In genomic region chr18:1446765-1447164, GRCh38 we compare ENCODE assay signal across 35 cellular contexts.
DNase-seq lines count a peak whose midpoint lies in the region; ATAC-seq, FAIRE-seq and TF ChIP-seq lines count a peak whose summit lies in the region.
"Had no signal": no experiment of that assay in that cellular context is flagged by ENCODE, and none has a peak within 500 bp of the region (broad histone marks: within the 10 kb centered on the region; RNA-seq: fewer than 3 reads in every experiment).

No MANE protein-coding gene starts in this region.

- TF ChIP-seq RAD21 in HepG2 (CRISPR knock-in tag; IDR thresholded peaks at IDR 0.05) = no peak
- TF ChIP-seq RAD21 in A549 (conservative IDR thresholded peaks at IDR 0.05 in 1 of 2, IDR thresholded peaks at IDR 0.05 in 1 of 2) = no peak
- no peak for TF ChIP-seq RAD21 in K562 (CRISPR knock-in tag; conservative IDR thresholded peaks at IDR 0.05 in 1 of 2, IDR thresholded peaks at IDR 0.05 in 1 of 2)

- no peak overlapping the region for H3K4me3 Mint-ChIP-seq in Caco-2 (ENCODE audit: unreplicated experiment)
- H3K4me3 Mint-ChIP-seq: B cell; CD14-positive monocyte; CD4-positive, alpha-beta memory T cell; CD4-positive, alpha-beta T cell; CD4-positive, CD25-positive, alpha-beta regulatory T cell; CD8-positive, alpha-beta memory T cell; CD8-positive, alpha-beta T cell had no signal

- H3K9me3 ChIP-seq in HepG2 (ENCODE audit: low read length) (no peaks in the 10 kb centered on the region; the same call in 1 of the 2 replicates), right lobe of liver (no peaks in the 10 kb centered on the region), A549 (no peaks in the 10 kb centered on the region), K562 (replicated peaks; ENCODE audit: control insufficient read depth, insufficient read depth, low read depth, low read length) (no peaks in the 10 kb centered on the region), Caco-2 (no peaks in the 10 kb centered on the region; the same call in 1 of the 2 replicates)
- H3K9me3 ChIP-seq: BE2C, BLaER1 had no signal

- ATAC-seq in HepG2 (no peak), right lobe of liver (no peak), A549 (no peak), K562 (no peak)
- ATAC-seq: CD8-positive, alpha-beta T cell had no signal

- TF ChIP-seq EP300 in HepG2 (IDR thresholded peaks at IDR 0.05; ENCODE audit: low read depth in 2 of 2, low read length in 2 of 2) (no peak), HepG2 (CRISPR knock-in tag; IDR thresholded peaks at IDR 0.05; ENCODE audit: borderline replicate concordance) (no peak), A549 (IDR thresholded peaks at IDR 0.05) (no peak), K562 (IDR thresholded peaks at IDR 0.05; ENCODE audit: low read length) (no peak)

- TF ChIP-seq POLR2A in HepG2 (IDR thresholded peaks at IDR 0.05; ENCODE audit: insufficient read depth in 1 of 2, low read depth in 2 of 2, low read length in 2 of 2) (no peak), right lobe of liver (IDR thresholded peaks at IDR 0.05) (no peak), A549 (IDR thresholded peaks at IDR 0.05; ENCODE audit: low read length) (no peak), K562 (conservative IDR thresholded peaks at IDR 0.05) (no peak)

- H2AFZ ChIP-seq in HepG2 (ENCODE audit: low read length) (no peak overlapping the region), K562 (ENCODE audit: low read depth, low read length) (no peak overlapping the region)

- H3K9me1 ChIP-seq in K562 (ENCODE audit: control insufficient read depth, insufficient read depth, low read length) = no peaks in the 10 kb centered on the region

- no peak for TF ChIP-seq CTCF in HepG2 (CRISPR knock-in tag; IDR thresholded peaks at IDR 0.05)
- no peak for TF ChIP-seq CTCF in right lobe of liver (IDR thresholded peaks at IDR 0.05)
- no peak for TF ChIP-seq CTCF in A549 (IDR thresholded peaks at IDR 0.05)
- TF ChIP-seq CTCF in D721Med (IDR thresholded peaks at IDR 0.05; ENCODE audit: insufficient read depth, missing control alignments) = no peak
- no peak for TF ChIP-seq CTCF in K562 (IDR thresholded peaks at IDR 0.05 in 2 of 3, conservative IDR thresholded peaks at IDR 0.05 in 1 of 3; ENCODE audit: insufficient read depth in 2 of 3, low read depth in 1 of 3, low read length in 3 of 3)
- TF ChIP-seq CTCF in Caco-2 (IDR thresholded peaks at IDR 0.05; ENCODE audit: insufficient read depth in 1 of 2, low read depth in 1 of 2, low read length in 1 of 2, severe bottlenecking in 1 of 2, unreplicated experiment in 1 of 2) = no peak

- no peaks in the 10 kb centered on the region; a peak in 1 of 5 replicates for H3K27me3 ChIP-seq in HepG2 (ENCODE audit: control insufficient read depth in 1 of 2, insufficient read depth in 2 of 2, low read length in 2 of 2)
- H3K27me3 ChIP-seq in right lobe of liver = no peaks in the 10 kb centered on the region
- H3K27me3 ChIP-seq in K562 (ENCODE audit: control insufficient read depth in 2 of 2, insufficient read depth in 2 of 2, low read length in 2 of 2) = no peaks in the 10 kb centered on the region
- no peaks in the 10 kb centered on the region for H3K27me3 ChIP-seq in Caco-2 (replicated peaks; ENCODE audit: control insufficient read depth, insufficient read depth, low read length)
- H3K27me3 ChIP-seq: BE2C; BLaER1; BLaER1 treated with 17β-estradiol and CSF1 and Interleukin-3, amounts not matched to agents 10 nM and 100 nM had no signal

- no TSS peak for BruUV-seq in HepG2 (replicated peaks; lab: Mats Ljungman, UMichigan)
- no TSS peak for BruUV-seq in K562 (replicated peaks; lab: Mats Ljungman, UMichigan)
- BruUV-seq in Caco-2 (replicated peaks; lab: Mats Ljungman, UMichigan) = no TSS peak

- no peaks in the 10 kb centered on the region for H3K36me3 ChIP-seq in HepG2 (replicated peaks in 1 of 2; ENCODE audit: control insufficient read depth in 1 of 2, insufficient read depth in 2 of 2, low read length in 2 of 2)
- H3K36me3 ChIP-seq in right lobe of liver = no peaks in the 10 kb centered on the region
- no peaks in the 10 kb centered on the region for H3K36me3 ChIP-seq in K562 (ENCODE audit: control insufficient read depth, insufficient read depth, low read length)
- no peaks in the 10 kb centered on the region for H3K36me3 ChIP-seq in Caco-2 (ENCODE audit: control insufficient read depth, insufficient read depth, low read length)
- H3K36me3 ChIP-seq: BE2C; BLaER1; BLaER1 treated with 17β-estradiol and CSF1 and Interleukin-3, amounts not matched to agents 10 nM and 100 nM had no signal

- no peak overlapping the region for H3K27ac ChIP-seq in HepG2 (ENCODE audit: extremely low read length, insufficient read depth, low read length)
- no peak overlapping the region for H3K27ac ChIP-seq in right lobe of liver
- H3K27ac ChIP-seq in A549 = no peak overlapping the region
- no peak overlapping the region for H3K27ac ChIP-seq in K562 (ENCODE audit: extremely low read depth, low read depth, low read length)
- H3K27ac ChIP-seq: 22Rv1; BLaER1; BLaER1 treated with 17β-estradiol and CSF1 and Interleukin-3, amounts not matched to agents 10 nM and 100 nM; C4-2B had no signal

- CTCF ChIA-PET in HepG2 (lab: Yijun Ruan, JAX; ENCODE audit: low intra/inter-chr PET ratio, low total read pairs) (no interaction called here), A549 (lab: Yijun Ruan, JAX) (no interaction called here), K562 (lab: Yijun Ruan, JAX; ENCODE audit: low intra/inter-chr PET ratio) (no interaction called here), Caco-2 (lab: Charles Lee) (no interaction called here)

- H3K36me3 Mint-ChIP-seq in Caco-2 (ENCODE audit: insufficient read depth, unreplicated experiment) = no peaks in the 10 kb centered on the region
- H3K36me3 Mint-ChIP-seq: CD14-positive monocyte; CD4-positive, alpha-beta memory T cell; CD4-positive, CD25-positive, alpha-beta regulatory T cell; CD8-positive, alpha-beta memory T cell; CD8-positive, alpha-beta T cell had no signal

- POLR2A ChIA-PET in HepG2 (lab: Yijun Ruan, JAX) (no interaction called here), A549 (lab: Yijun Ruan, JAX) (no interaction called here), K562 (lab: Yijun Ruan, JAX) (interaction anchor here (0.6 kb wide), 1 partner anchor 8 kb away, joined by 4 read pairs; no protein-coding TSS in a partner anchor), Caco-2 (lab: Charles Lee) (no interaction called here)

- 0% methylated on average over 1 of the region's 1 CpG for WGBS in HepG2 (ENCODE audit: low lambda C conversion rate)
- 28% methylated on average over 1 of the region's 1 CpG for WGBS in right lobe of liver (ENCODE audit: insufficient coverage, low coverage, low lambda C conversion rate, missing lambda C conversion rate)
- 0% methylated on average over 1 of the region's 1 CpG for WGBS in A549 (ENCODE audit: missing lambda C conversion rate)
- whole genome bisulfite sequencing in K562 (ENCODE audit: insufficient coverage, low coverage, missing lambda C conversion rate) = 0% methylated on average over 1 of the region's 1 CpG

- no peak overlapping the region for H3K4me2 ChIP-seq in HepG2 (ENCODE audit: low read depth, low read length)
- no peak overlapping the region for H3K4me2 ChIP-seq in A549
- H3K4me2 ChIP-seq in K562 (ENCODE audit: insufficient read depth, low read length) = no peak overlapping the region
- H3K4me2 ChIP-seq: BLaER1; BLaER1 treated with 17β-estradiol and CSF1 and Interleukin-3, amounts not matched to agents 10 nM and 100 nM had no signal

- no peak overlapping the region for H3K27ac Mint-ChIP-seq in Caco-2 (ENCODE audit: unreplicated experiment)
- H3K27ac Mint-ChIP-seq: B cell; CD14-positive monocyte; CD4-positive, alpha-beta memory T cell; CD4-positive, alpha-beta T cell; CD4-positive, CD25-positive, alpha-beta regulatory T cell; CD8-positive, alpha-beta memory T cell; CD8-positive, alpha-beta T cell had no signal

- no peaks in the 10 kb centered on the region for H3K27me3 Mint-ChIP-seq in Caco-2 (ENCODE audit: insufficient read depth, unreplicated experiment)
- H3K27me3 Mint-ChIP-seq: B cell; CD4-positive, alpha-beta memory T cell; CD4-positive, alpha-beta T cell; CD4-positive, CD25-positive, alpha-beta regulatory T cell had no signal

- DNase-seq in HepG2 (ENCODE audit: low spot score) (no peak), right lobe of liver (no peak), A549 (ENCODE audit: low read depth in 1 of 2, low spot score in 1 of 2) (no peak), D721Med (ENCODE audit: insufficient read length, low spot score) (no peak), K562 (ENCODE audit: extremely low read depth in 1 of 4, low spot score in 3 of 4) (no peak), Caco-2 (no peak), NCI-H1417 treated with DMSO at 0.1 percent for 48 hours (lab: John Stamatoyannopoulos, UW) (no peak)
- no peak for DNase-seq in NK-92 treated with Interleukin-12 subunit alpha and Interleukin-12 subunit beta, amount 100 ng/mL, for 24 hours (lab: John Stamatoyannopoulos, UW)
- DNase-seq: 8988T; ACHN; AML-193; BE2C; C1 segment of cervical spinal cord; Calu3; CD4-positive, alpha-beta memory T cell; CD4-positive, alpha-beta T cell; CD4-positive, CD25-positive, alpha-beta regulatory T cell; CD8-positive, alpha-beta memory T cell; CD8-positive, alpha-beta T cell; COR-L47; DMS 273 treated with DMSO at 0.1 percent for 48 hours; DMS153; DMS53; DMS79; DMS79 treated with DMSO at 0.1 percent for 48 hours; DND-41; EL had no signal

- intact Hi-C loops in HepG2 (cut with micrococcal nuclease; ENCODE audit: unreplicated experiment) = no loop called here
- intact Hi-C loops in right lobe of liver (cut with DNase I) = no loop called here
- intact Hi-C loops in K562 (cut with micrococcal nuclease) = no loop called here
- intact Hi-C loops in Caco-2 (cut with micrococcal nuclease; ENCODE audit: unreplicated experiment) = no loop called here

- no peaks in the 10 kb centered on the region for H3K4me1 Mint-ChIP-seq in Caco-2 (ENCODE audit: low read depth, unreplicated experiment)
- H3K4me1 Mint-ChIP-seq: B cell; CD14-positive monocyte; CD4-positive, alpha-beta memory T cell; CD8-positive, alpha-beta memory T cell had no signal

- FAIRE-seq in HepG2 (lab: Jason Lieb, UNC) = no peak
- FAIRE-seq in A549 (lab: Jason Lieb, UNC) = no peak
- peak; percentile 77 for FAIRE-seq in D721Med (lab: Jason Lieb, UNC)
- no peak for FAIRE-seq in K562 (lab: Jason Lieb, UNC)
- FAIRE-seq: A204.1, G401.6 had no signal

- H3K9me3 Mint-ChIP-seq in Caco-2 (ENCODE audit: unreplicated experiment) = no peaks in the 10 kb centered on the region
- H3K9me3 Mint-ChIP-seq: CD4-positive, alpha-beta T cell had no signal

- H3K79me2 ChIP-seq in HepG2 (ENCODE audit: insufficient read depth, low read length) = no peaks in the 10 kb centered on the region
- no peaks in the 10 kb centered on the region for H3K79me2 ChIP-seq in K562 (ENCODE audit: control insufficient read depth, insufficient read depth, low read length)

- H3K4me3 ChIP-seq in HepG2 (replicated peaks in 1 of 3; ENCODE audit: insufficient read depth in 1 of 3, low read depth in 2 of 3, low read length in 3 of 3) (no peak overlapping the region), right lobe of liver (no peak overlapping the region), A549 (no peak overlapping the region), K562 (no peak overlapping the region), Caco-2 (ENCODE audit: low read depth, low read length) (no peak overlapping the region)
- H3K4me3 ChIP-seq: BLaER1; BLaER1 treated with 17β-estradiol and CSF1 and Interleukin-3, amounts not matched to agents 10 nM and 100 nM had no signal

- H3K9ac ChIP-seq in HepG2 (ENCODE audit: insufficient read depth, low read depth, low read length) = no peak overlapping the region
- H3K9ac ChIP-seq in K562 (ENCODE audit: insufficient read depth in 1 of 2, low read depth in 2 of 2, low read length in 2 of 2) = no peak overlapping the region
- H3K9ac ChIP-seq: BLaER1; BLaER1 treated with 17β-estradiol and CSF1 and Interleukin-3, amounts not matched to agents 10 nM and 100 nM had no signal

- in situ Hi-C loops in HepG2 (cut with HindIII; ENCODE audit: extremely low pct_ligation_motif_present, low pct_unique_long_range_greater_than_20kb) (no loop called here), K562 (cut with MboI) (no loop called here)

- H3K4me1 ChIP-seq in HepG2 (ENCODE audit: insufficient read depth, low read length) (no peaks in the 10 kb centered on the region), right lobe of liver (no peaks in the 10 kb centered on the region), A549 (no peaks in the 10 kb centered on the region), K562 (replicated peaks in 1 of 2; ENCODE audit: control insufficient read depth in 2 of 2, insufficient read depth in 2 of 2, low read length in 2 of 2) (no peaks in the 10 kb centered on the region), Caco-2 (no peaks in the 10 kb centered on the region)
- H3K4me1 ChIP-seq: BE2C; BLaER1; BLaER1 treated with 17β-estradiol and CSF1 and Interleukin-3, amounts not matched to agents 10 nM and 100 nM had no signal

- no peaks in the 10 kb centered on the region for H4K20me1 ChIP-seq in HepG2 (ENCODE audit: insufficient read depth, low read length)
- H4K20me1 ChIP-seq in K562 (replicated peaks; ENCODE audit: control insufficient read depth, insufficient read depth, low read length) = no peaks in the 10 kb centered on the region
- H4K20me1 ChIP-seq: BLaER1; BLaER1 treated with 17β-estradiol and CSF1 and Interleukin-3, amounts not matched to agents 10 nM and 100 nM had no signal

Comparison
In these comparisons a context has a peak if more than half of its experiments do, and no peak if none do; other contexts are left out.
1. Of the 241 proteins assayed by ChIP-seq in both HepG2 and K562: peak only in HepG2: MAFF and MAFK; only in K562: MAFG; in both: none; in neither: 238.